16 cellular contexts compared by ENCODE assay signal in the genomic region with DNA sequence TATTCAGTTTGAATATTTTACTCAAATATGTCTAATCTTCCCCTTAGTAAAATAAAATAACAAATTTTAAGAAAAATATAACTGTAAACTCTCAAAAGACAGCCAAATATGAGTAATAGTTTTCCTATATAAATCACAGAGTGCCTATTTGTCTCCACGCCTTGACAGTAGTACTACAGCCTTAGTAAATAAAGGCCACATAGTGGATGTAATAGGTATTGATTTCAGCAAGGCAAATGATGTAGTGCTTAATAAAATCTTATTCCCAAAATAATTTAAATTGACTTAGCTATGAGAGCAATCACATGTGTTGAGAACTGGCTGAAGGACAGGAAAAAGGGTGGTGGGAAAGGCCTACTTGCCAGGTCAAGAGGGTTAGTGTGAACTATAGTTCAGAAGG.
"Had no signal": no experiment of that assay in that cellular context is flagged by ENCODE, and none has a peak within 500 bp of the region (broad histone marks: within the 10 kb centered on the region; RNA-seq: fewer than 3 reads in every experiment).

No MANE protein-coding gene starts in this region.

- ATAC-seq: activated CD4-positive, alpha-beta T cell treated with anti-CD3 and anti-CD28 coated beads for 36 hours; activated CD8-positive, alpha-beta T cell treated with anti-CD3 and anti-CD28 coated beads for 36 hours; activated T-cell treated with anti-CD3 and anti-CD28 coated beads, Interleukin-2, amount 50 U/mL, for 4 hours; gastrocnemius medialis; left colon; pancreas; upper lobe of right lung had no signal

- DNase-seq: activated CD4-positive, alpha-beta T cell treated with anti-CD3 and anti-CD28 coated beads for 36 hours; activated CD8-positive, alpha-beta T cell treated with anti-CD3 and anti-CD28 coated beads for 36 hours; activated effector memory CD4-positive, alpha-beta T cell treated with Interleukin-2 at 50 U/mL for 16 hours; activated naive CD4-positive, alpha-beta T cell treated with anti-CD3 and anti-CD28 coated beads, Interleukin-2, amount 50 U/mL, for 16 hours; activated T-cell treated with anti-CD3 and anti-CD28 coated beads, Interleukin-2, amount 50 U/mL, for 4 hours; erythroblast; gastrocnemius medialis; left colon; naive B cell; pancreas; sigmoid colon; spleen; stomach; testis; upper lobe of right lung had no signal

- H3K36me3 Mint-ChIP-seq: naive B cell had no signal

- H3K4me3 Mint-ChIP-seq: activated CD4-positive, alpha-beta T cell treated with anti-CD3 and anti-CD28 coated beads for 36 hours; activated CD8-positive, alpha-beta T cell treated with anti-CD3 and anti-CD28 coated beads for 36 hours; activated T-cell treated with anti-CD3 and anti-CD28 coated beads, Interleukin-2, amount 50 U/mL, for 4 hours; naive B cell had no signal

- H3K27me3 Mint-ChIP-seq: activated CD4-positive, alpha-beta T cell treated with anti-CD3 and anti-CD28 coated beads for 36 hours; activated CD8-positive, alpha-beta T cell treated with anti-CD3 and anti-CD28 coated beads for 36 hours; naive B cell had no signal

- H3K36me3 ChIP-seq: gastrocnemius medialis, pancreas, sigmoid colon, spleen, stomach, upper lobe of right lung had no signal

- H3K4me3 ChIP-seq: gastrocnemius medialis, pancreas, sigmoid colon, spleen, stomach, testis, upper lobe of right lung had no signal

- H3K27ac ChIP-seq: gastrocnemius medialis, pancreas, sigmoid colon, spleen, stomach, testis, upper lobe of right lung had no signal

- H3K9me3 ChIP-seq: gastrocnemius medialis, sigmoid colon, spleen, stomach, testis, upper lobe of right lung had no signal

- H3K4me1 ChIP-seq: gastrocnemius medialis, pancreas, sigmoid colon, spleen, stomach, testis, upper lobe of right lung had no signal

- H3K9me3 Mint-ChIP-seq: activated CD8-positive, alpha-beta T cell treated with anti-CD3 and anti-CD28 coated beads for 36 hours; activated T-cell treated with anti-CD3 and anti-CD28 coated beads, Interleukin-2, amount 50 U/mL, for 4 hours had no signal

- FAIRE-seq: islet of Langerhans had no signal

- H3K27me3 ChIP-seq: gastrocnemius medialis, sigmoid colon, spleen, stomach, testis, upper lobe of right lung had no signal

- H3K27ac Mint-ChIP-seq: activated CD4-positive, alpha-beta T cell treated with anti-CD3 and anti-CD28 coated beads for 36 hours; activated CD8-positive, alpha-beta T cell treated with anti-CD3 and anti-CD28 coated beads for 36 hours; naive B cell had no signal

- H3K4me1 Mint-ChIP-seq: activated CD4-positive, alpha-beta T cell treated with anti-CD3 and anti-CD28 coated beads for 36 hours; naive B cell had no signal
